In genomic region chr1:1435094-1435903, GRCh38 we compare ENCODE assay signal across 8 cellular contexts. TPM values are rescaled to one million over a fixed set of nuclear protein-coding genes. Genes with fewer than 3 reads are reported as not detected.
A peak's percentile ranks its signal among the peaks of the same experiment; 100 is the strongest.
DNase-seq lines count a peak whose midpoint lies in the region; ATAC-seq and TF ChIP-seq lines count a peak whose summit lies in the region.

Gene VWA1 (plus strand): TSS chr1:1435690. CDS start chr1:1435749, 59 bp downstream.

- H3K36me3 Mint-ChIP-seq in IgD-negative memory B cell: no peaks in the 10 kb centered on the region
- H3K36me3 Mint-ChIP-seq in activated CD4-positive, alpha-beta T cell treated with anti-CD3 and anti-CD28 coated beads for 36 hours (ENCODE audit: low read depth): no peaks in the 10 kb centered on the region

- peak within 1 kb of the TSS in 3 of 4 donors; percentile 50 to 88 (median 63) for H3K4me3 Mint-ChIP-seq in IgD-negative memory B cell
- H3K4me3 Mint-ChIP-seq in activated CD4-positive, alpha-beta T cell treated with anti-CD3 and anti-CD28 coated beads for 36 hours: peak within 1 kb of the TSS; percentile 45

- DNase-seq in D341Med (ENCODE audit: low spot score): peak; percentile 97
- peak; percentile 82 for DNase-seq in activated CD4-positive, alpha-beta T cell treated with anti-CD3 and anti-CD28 coated beads for 36 hours
- no peak for DNase-seq in kidney epithelial cell (ENCODE audit: low read depth)
- DNase-seq in stimulated activated CD4-positive, alpha-beta T cell treated with anti-CD3 and anti-CD28 coated beads, Interleukin-1b, Interleukin-23, amount 100 ng/mL, for 1 hour (ENCODE audit: low read depth in 2 of 2): peak; percentile 23 to 48
- no peak for DNase-seq in NCI-H2107 treated with DMSO at 0.1 percent for 48 hours (lab: John Stamatoyannopoulos, UW; ENCODE audit: unreplicated experiment)

- no peaks in the 10 kb centered on the region for H3K9me3 Mint-ChIP-seq in IgD-negative memory B cell
- no peaks in the 10 kb centered on the region for H3K9me3 Mint-ChIP-seq in activated CD4-positive, alpha-beta T cell treated with anti-CD3 and anti-CD28 coated beads for 36 hours (ENCODE audit: low read depth)

- H3K4me3 ChIP-seq in kidney epithelial cell (ENCODE audit: low read depth, low read length): peak within 1 kb of the TSS; percentile 53

- TF ChIP-seq CTCF in kidney epithelial cell (IDR thresholded peaks at IDR 0.05; ENCODE audit: insufficient read depth, low read length, poor library complexity, severe bottlenecking): no peak

- no peaks in the 10 kb centered on the region for H3K27me3 ChIP-seq in kidney epithelial cell (ENCODE audit: control insufficient read depth, insufficient read depth, low read length)

- CTCF ChIA-PET in activated CD4-positive, alpha-beta T cell treated with anti-CD3 and anti-CD28 coated beads for 36 hours (lab: Charles Lee): no interaction called here

- peaks cover 22% of the 10 kb centered on the region for H3K27me3 Mint-ChIP-seq in IgD-negative memory B cell
- peaks cover 14% of the 10 kb centered on the region for H3K27me3 Mint-ChIP-seq in activated CD4-positive, alpha-beta T cell treated with anti-CD3 and anti-CD28 coated beads for 36 hours

- peak; percentile 68 for ATAC-seq in activated CD4-positive, alpha-beta T cell treated with anti-CD3 and anti-CD28 coated beads for 36 hours
- no peak for ATAC-seq in HG03469 (IDR thresholded peaks at IDR 0.05; ENCODE audit: unreplicated experiment)

- POLR2A ChIA-PET in activated CD4-positive, alpha-beta T cell treated with anti-CD3 and anti-CD28 coated beads for 36 hours (lab: Charles Lee): no interaction called here

- no peak within 1 kb of the TSS for H3K27ac Mint-ChIP-seq in IgD-negative memory B cell
- H3K27ac Mint-ChIP-seq in activated CD4-positive, alpha-beta T cell treated with anti-CD3 and anti-CD28 coated beads for 36 hours: no peak within 1 kb of the TSS

- H3K4me1 Mint-ChIP-seq in IgD-negative memory B cell: peaks cover 0 to 4% (median 0%) of the 10 kb centered on the region in 3 donors
- peaks cover 10% of the 10 kb centered on the region for H3K4me1 Mint-ChIP-seq in activated CD4-positive, alpha-beta T cell treated with anti-CD3 and anti-CD28 coated beads for 36 hours

- H3K36me3 ChIP-seq in kidney epithelial cell (ENCODE audit: control insufficient read depth, insufficient read depth, low read length): no peaks in the 10 kb centered on the region

- intact Hi-C loops in activated CD4-positive, alpha-beta T cell treated with anti-CD3 and anti-CD28 coated beads for 36 hours (cut with DNase I, micrococcal nuclease): loop anchor here in 1 of 2 experiments (1.0 to 2.0 kb wide), 3 partner anchors 36 to 86 kb away; partner anchors contain the start of genes ATAD3B, CCNL2 and DVL1

- H3K27ac ChIP-seq in cingulate gyrus (ENCODE audit: low read depth, low read length): peak within 1 kb of the TSS; percentile 94

RNA-seq across cellular contexts. Expression of gene VWA1, which starts in this region (rescaled TPM):
- not detected for polyA plus RNA-seq in IgD-negative memory B cell
- under 1 TPM; 0.56 to 0.78 TPM for total RNA-seq in activated CD4-positive, alpha-beta T cell treated with anti-CD3 and anti-CD28 coated beads for 36 hours
- total RNA-seq in kidney epithelial cell: 27.6 and 28.3 TPM in 2 replicates

Comparison
In these comparisons a context has a peak if more than half of its experiments do, and no peak if none do; other contexts are left out.
1. RNA of gene VWA1 (total RNA-seq): 27.6 to 28.3 TPM in kidney epithelial cell; 0.56 to 0.78 TPM in activated CD4-positive, alpha-beta T cell treated with anti-CD3 and anti-CD28 coated beads for 36 hours; every median in the first group is over 10 times any median in the second.
2. Peak in DNase-seq and ATAC-seq in activated CD4-positive, alpha-beta T cell treated with anti-CD3 and anti-CD28 coated beads for 36 hours; RNA of the gene not detected or under 1 TPM.
3. DNase-seq: peak in D341Med (single experiment) and stimulated activated CD4-positive, alpha-beta T cell treated with anti-CD3 and anti-CD28 coated beads, Interleukin-1b, Interleukin-23, amount 100 ng/mL, for 1 hour (2 of 2); none in kidney epithelial cell (single experiment) and NCI-H2107 treated with DMSO at 0.1 percent for 48 hours (single experiment).